Comparison of ENCODE assay signal across 1 cellular context in genomic region chr5:125043781-125044391, GRCh38.
TF ChIP-seq lines count a peak whose summit lies in the region.

No MANE protein-coding gene starts in this region.

TF ChIP-seq in SK-N-SH, 30 proteins besides CTCF, POLR2A, EP300 and RAD21 (continued from another document):
- TF ChIP-seq REST (IDR thresholded peaks at IDR 0.05; ENCODE audit: low read depth, low read length) (0 out of 2 replicates have a peak, but pooled peaks have one; percentile 20), RFX5 (IDR thresholded peaks at IDR 0.05; ENCODE audit: low read length) (no peak; the same call in 1 of the 2 replicates), TCF12 (IDR thresholded peaks at IDR 0.05) (peak; percentile 94), SIN3A (IDR thresholded peaks at IDR 0.05; ENCODE audit: borderline replicate concordance, low read depth, low read length) (no peak; the same call in 1 of the 2 replicates), USF1 (IDR thresholded peaks at IDR 0.05; ENCODE audit: borderline replicate concordance, low read depth) (no peak), IRF3 (IDR thresholded peaks at IDR 0.05; ENCODE audit: low read depth, low read length) (no peak), EZH2phosphoT487 (IDR thresholded peaks at IDR 0.05; ENCODE audit: borderline replicate concordance, low read depth) (no peak), CHD2 (IDR thresholded peaks at IDR 0.05; ENCODE audit: low read length, partially characterized antibody) (peak; percentile 60), GABPA (IDR thresholded peaks at IDR 0.05; ENCODE audit: low read depth) (no peak)
